Comparison of ENCODE assay signal across 8 cellular contexts in genomic region chr2:110732422-110733413, GRCh38. TPM values are rescaled to one million over a fixed set of nuclear protein-coding genes. Genes with fewer than 3 reads are reported as not detected.
DNase-seq lines count a peak whose midpoint lies in the region; TF ChIP-seq lines count a peak whose summit lies in the region.

Gene ACOXL, plus strand, starts transcription at chr2:110732573. Its CDS starts 35,817 bp downstream, at chr2:110768390.

- intact Hi-C loops in activated CD4-positive, alpha-beta T cell treated with anti-CD3 and anti-CD28 coated beads, Interleukin-2, amount 10 ng/mL, durations not matched to agents 24 days and 14 days (cut with micrococcal nuclease): no loop called here
- intact Hi-C loops in testis (cut with DNase I; ENCODE audit: low total_unique reads): no loop called here

- no peak within 1 kb of the TSS for H3K27ac ChIP-seq in testis

- no peak for TF ChIP-seq POLR2A in testis (IDR thresholded peaks at IDR 0.05)

- H3K27me3 Mint-ChIP-seq in activated CD4-positive, alpha-beta T cell treated with anti-CD3 and anti-CD28 coated beads, Interleukin-2, amount 10 ng/mL, durations not matched to agents 24 days and 14 days: peaks cover 85% of the 10 kb centered on the region

- no peaks in the 10 kb centered on the region for H3K36me3 ChIP-seq in testis (ENCODE audit: low read depth, missing control alignments)

- no peaks in the 10 kb centered on the region for H3K27me3 ChIP-seq in testis

- WGBS in testis, 2 donors: 3 to 4% methylated on average over 36 to 73 of the region's 94 CpGs

- H3K27ac Mint-ChIP-seq in activated CD4-positive, alpha-beta T cell treated with anti-CD3 and anti-CD28 coated beads, Interleukin-2, amount 10 ng/mL, durations not matched to agents 24 days and 14 days: no peak within 1 kb of the TSS

- no peak for TF ChIP-seq CTCF in testis (IDR thresholded peaks at IDR 0.05)

- H3K36me3 Mint-ChIP-seq in activated CD4-positive, alpha-beta T cell treated with anti-CD3 and anti-CD28 coated beads, Interleukin-2, amount 10 ng/mL, durations not matched to agents 24 days and 14 days (ENCODE audit: low read depth): peaks cover 2% of the 10 kb centered on the region

- peak within 1 kb of the TSS; percentile 50 to 59 for H3K4me3 ChIP-seq in testis

- peak within 1 kb of the TSS; percentile 67 for H3K4me3 Mint-ChIP-seq in activated CD4-positive, alpha-beta T cell treated with anti-CD3 and anti-CD28 coated beads, Interleukin-2, amount 10 ng/mL, durations not matched to agents 24 days and 14 days

- no peaks in the 10 kb centered on the region for H3K9me3 Mint-ChIP-seq in activated CD4-positive, alpha-beta T cell treated with anti-CD3 and anti-CD28 coated beads, Interleukin-2, amount 10 ng/mL, durations not matched to agents 24 days and 14 days

- peak; percentile 69 for DNase-seq in activated CD4-positive, alpha-beta T cell treated with anti-CD3 and anti-CD28 coated beads, Interleukin-2, amount 10 ng/mL, durations not matched to agents 24 days and 14 days
- DNase-seq in activated CD4-positive, alpha-beta T cell treated with anti-CD3 and anti-CD28 coated beads, Interleukin-2, amount 50 U/mL, for 4 hours: no peak
- DNase-seq in activated CD4-positive, alpha-beta T cell treated with anti-CD3 and anti-CD28 coated beads, Interleukin-2, amount 50 U/mL, for 1 hour: peak; percentile 7
- DNase-seq in iPS-NIHi11 (ENCODE audit: low spot score): peak; percentile 84
- peak; percentile 59 for DNase-seq in testis
- no peak for DNase-seq in KBM-7
- no peak for DNase-seq in NCI-H446 (lab: John Stamatoyannopoulos, UW)
- no peak for DNase-seq in stimulated activated naive CD4-positive, alpha-beta T cell (lab: John Stamatoyannopoulos, UW)

- peaks cover 7% of the 10 kb centered on the region for H3K4me1 Mint-ChIP-seq in activated CD4-positive, alpha-beta T cell treated with anti-CD3 and anti-CD28 coated beads, Interleukin-2, amount 10 ng/mL, durations not matched to agents 24 days and 14 days

- no peaks in the 10 kb centered on the region for H3K4me1 ChIP-seq in testis

- in situ Hi-C loops in KBM-7 (cut with MboI; ENCODE audit: low pct_unique_long_range_greater_than_20kb, low sequenced_read_pairs): no loop called here

- no peaks in the 10 kb centered on the region for H3K9me3 ChIP-seq in testis

RNA-seq across cellular contexts. Expression of gene ACOXL, which starts in this region (rescaled TPM):
- 0.69 and 1.0 TPM in 2 replicates for total RNA-seq in activated CD4-positive, alpha-beta T cell treated with anti-CD3 and anti-CD28 coated beads, Interleukin-2, amount 10 ng/mL, durations not matched to agents 24 days and 14 days
- total RNA-seq in testis: 1 to 10 TPM; 5.3 to 7.9 TPM
- 4.9 TPM for polyA plus RNA-seq in testis (ENCODE audit: insufficient read depth, low read depth, low replicate concordance)

Comparison
In these comparisons a context has a peak if more than half of its experiments do, and no peak if none do; other contexts are left out.
1. DNase-seq: peak in activated CD4-positive, alpha-beta T cell treated with anti-CD3 and anti-CD28 coated beads, Interleukin-2, amount 10 ng/mL, durations not matched to agents 24 days and 14 days (single experiment), activated CD4-positive, alpha-beta T cell treated with anti-CD3 and anti-CD28 coated beads, Interleukin-2, amount 50 U/mL, for 1 hour (single experiment), iPS-NIHi11 (single experiment) and testis (single experiment); none in activated CD4-positive, alpha-beta T cell treated with anti-CD3 and anti-CD28 coated beads, Interleukin-2, amount 50 U/mL, for 4 hours (0 of 2), KBM-7 (single experiment), NCI-H446 (0 of 2) and stimulated activated naive CD4-positive, alpha-beta T cell (0 of 6).